1 cellular context compared by ENCODE assay signal in the genomic region with DNA sequence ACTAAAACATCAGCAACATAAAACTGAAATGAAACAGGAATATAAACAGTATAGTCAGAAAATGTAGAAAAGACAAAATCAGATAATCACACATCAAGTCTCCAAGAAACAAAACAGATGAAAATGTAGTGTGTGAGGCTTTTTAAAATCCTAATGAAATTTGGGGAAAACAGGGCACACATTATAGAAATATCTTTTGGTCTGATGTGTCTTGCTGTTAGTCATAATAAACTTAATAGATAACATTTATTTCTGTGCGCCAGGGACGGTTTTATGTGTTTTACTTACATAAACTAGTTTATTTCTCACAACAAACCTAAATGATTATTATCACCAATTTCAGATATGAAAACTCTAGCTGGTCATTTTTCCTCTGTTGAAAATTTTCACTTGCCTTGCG.
TF ChIP-seq lines count a peak whose summit lies in the region.

No MANE protein-coding gene starts in this region.

TF ChIP-seq in SK-N-SH, 30 proteins besides CTCF, POLR2A, EP300 and RAD21 (continued from another document):
- TF ChIP-seq, protein P1, sequence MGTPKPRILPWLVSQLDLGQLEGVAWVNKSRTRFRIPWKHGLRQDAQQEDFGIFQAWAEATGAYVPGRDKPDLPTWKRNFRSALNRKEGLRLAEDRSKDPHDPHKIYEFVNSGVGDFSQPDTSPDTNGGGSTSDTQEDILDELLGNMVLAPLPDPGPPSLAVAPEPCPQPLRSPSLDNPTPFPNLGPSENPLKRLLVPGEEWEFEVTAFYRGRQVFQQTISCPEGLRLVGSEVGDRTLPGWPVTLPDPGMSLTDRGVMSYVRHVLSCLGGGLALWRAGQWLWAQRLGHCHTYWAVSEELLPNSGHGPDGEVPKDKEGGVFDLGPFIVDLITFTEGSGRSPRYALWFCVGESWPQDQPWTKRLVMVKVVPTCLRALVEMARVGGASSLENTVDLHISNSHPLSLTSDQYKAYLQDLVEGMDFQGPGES (IDR thresholded peaks at IDR 0.05; ENCODE audit: low read depth, low read length) = no peak
- TF ChIP-seq CHD2 (IDR thresholded peaks at IDR 0.05; ENCODE audit: low read length, partially characterized antibody) = peak; percentile 27
- no peak for TF ChIP-seq NRF1 (IDR thresholded peaks at IDR 0.05; ENCODE audit: low read depth, low read length)
- no peak for TF ChIP-seq YY1 (IDR thresholded peaks at IDR 0.05; ENCODE audit: low read depth)
- TF ChIP-seq RCOR1 (IDR thresholded peaks at IDR 0.05; ENCODE audit: low read length) = peak; percentile 70
- no peak for TF ChIP-seq TCF12 (IDR thresholded peaks at IDR 0.05)
- no peak for TF ChIP-seq RXRA (IDR thresholded peaks at IDR 0.05; ENCODE audit: borderline replicate concordance, low read depth)
- TF ChIP-seq, protein P2, sequence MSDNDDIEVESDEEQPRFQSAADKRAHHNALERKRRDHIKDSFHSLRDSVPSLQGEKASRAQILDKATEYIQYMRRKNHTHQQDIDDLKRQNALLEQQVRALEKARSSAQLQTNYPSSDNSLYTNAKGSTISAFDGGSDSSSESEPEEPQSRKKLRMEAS (IDR thresholded peaks at IDR 0.05; ENCODE audit: low read depth) = no peak
- TF ChIP-seq, protein P3, sequence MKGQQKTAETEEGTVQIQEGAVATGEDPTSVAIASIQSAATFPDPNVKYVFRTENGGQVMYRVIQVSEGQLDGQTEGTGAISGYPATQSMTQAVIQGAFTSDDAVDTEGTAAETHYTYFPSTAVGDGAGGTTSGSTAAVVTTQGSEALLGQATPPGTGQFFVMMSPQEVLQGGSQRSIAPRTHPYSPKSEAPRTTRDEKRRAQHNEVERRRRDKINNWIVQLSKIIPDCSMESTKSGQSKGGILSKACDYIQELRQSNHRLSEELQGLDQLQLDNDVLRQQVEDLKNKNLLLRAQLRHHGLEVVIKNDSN (IDR thresholded peaks at IDR 0.05; ENCODE audit: borderline replicate concordance, low read depth) = no peak
- no peak for TF ChIP-seq JUND (IDR thresholded peaks at IDR 0.05)
